24 cellular contexts compared by ENCODE assay signal in the genomic region with DNA sequence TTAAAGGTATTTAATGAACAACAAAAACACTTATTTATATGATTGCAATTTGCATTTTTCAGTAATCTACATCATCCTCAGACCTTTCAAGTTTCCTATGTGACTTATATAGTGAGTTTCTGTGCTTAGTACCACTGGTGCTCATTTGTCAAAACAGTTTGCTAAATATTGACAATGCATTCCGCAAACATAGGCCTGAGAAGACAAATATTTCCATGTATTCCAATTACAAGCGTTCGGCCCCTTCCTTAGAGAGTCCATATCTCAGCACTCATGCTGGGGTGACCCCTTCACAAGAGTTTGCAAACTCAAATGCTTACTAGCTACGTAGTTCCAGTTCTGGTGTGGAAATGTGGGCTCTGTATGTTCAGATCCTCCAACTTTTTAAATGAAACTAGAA. TPM values are rescaled to one million over a fixed set of nuclear protein-coding genes. Genes with fewer than 3 reads are reported as not detected.
"Had no signal": no experiment of that assay in that cellular context is flagged by ENCODE, and none has a peak within 500 bp of the region (broad histone marks: within the 10 kb centered on the region; RNA-seq: fewer than 3 reads in every experiment).

No MANE protein-coding gene starts in this region.

- H3K36me3 Mint-ChIP-seq: activated CD8-positive, alpha-beta memory T cell treated with anti-CD3 and anti-CD28 coated beads, Interleukin-2, amount 10 ng/mL, durations not matched to agents 7 days and 5 days; activated naive CD4-positive, alpha-beta T cell treated with anti-CD3 and anti-CD28 coated beads, Interleukin-2, amount 10 ng/mL, durations not matched to agents 7 days and 5 days; activated naive CD4-positive, alpha-beta T cell treated with anti-CD3 and anti-CD28 coated beads, Interleukin-2, amount 50 U/mL, for 24 hours; activated naive CD8-positive, alpha-beta T cell; activated naive CD8-positive, alpha-beta T cell treated with anti-CD3 and anti-CD28 coated beads, Interleukin-2, amount 10 ng/mL, durations not matched to agents 7 days and 5 days; brain; WTC11 had no signal

- H3K9me3 ChIP-seq: ascending aorta had no signal

- H3K4me1 Mint-ChIP-seq: activated CD4-positive, alpha-beta memory T cell treated with anti-CD3 and anti-CD28 coated beads, Interleukin-2, amount 10 ng/mL, durations not matched to agents 7 days and 5 days; activated CD4-positive, alpha-beta T cell treated with anti-CD3 and anti-CD28 coated beads, Interleukin-2, amount 10 ng/mL, durations not matched to agents 7 days and 5 days; activated CD8-positive, alpha-beta memory T cell treated with anti-CD3 and anti-CD28 coated beads, Interleukin-2, amount 10 ng/mL, durations not matched to agents 7 days and 5 days; activated naive CD4-positive, alpha-beta T cell treated with anti-CD3 and anti-CD28 coated beads, Interleukin-2, amount 10 ng/mL, durations not matched to agents 7 days and 5 days; activated naive CD4-positive, alpha-beta T cell treated with anti-CD3 and anti-CD28 coated beads, Interleukin-2, amount 50 U/mL, for 24 hours; activated naive CD8-positive, alpha-beta T cell treated with anti-CD3 and anti-CD28 coated beads, Interleukin-2, amount 10 ng/mL, durations not matched to agents 7 days and 5 days; activated naive CD8-positive, alpha-beta T cell treated with anti-CD3 and anti-CD28 coated beads, Interleukin-2, amount 50 U/mL, for 24 hours; brain; central memory CD8-positive, alpha-beta T cell had no signal

- H3K36me3 ChIP-seq: ascending aorta, cardiac muscle cell, WERI-Rb-1 had no signal

- DNase-seq: activated gamma-delta T cell; activated naive CD8-positive, alpha-beta T cell treated with anti-CD3 and anti-CD28 coated beads, Interleukin-2, amount 10 ng/mL, durations not matched to agents 7 days and 5 days; cerebellar nuclear complex had no signal

- H3K4me1 ChIP-seq: ascending aorta had no signal

- H3K27me3 Mint-ChIP-seq: activated naive CD4-positive, alpha-beta T cell treated with anti-CD3 and anti-CD28 coated beads, Interleukin-2, amount 10 ng/mL, durations not matched to agents 7 days and 5 days had no signal

- FAIRE-seq: bronchial epithelial cell had no signal

- H3K27ac ChIP-seq: ascending aorta, cardiac muscle cell, WERI-Rb-1 had no signal

- H3K27me3 ChIP-seq: ascending aorta, cardiac muscle cell had no signal

- ATAC-seq: activated CD4-positive, CD25-positive, alpha-beta regulatory T cell treated with anti-CD3 and anti-CD28 coated beads, Interleukin-2, amount 50 U/mL, for 24 hours; activated naive CD8-positive, alpha-beta T cell treated with anti-CD3 and anti-CD28 coated beads, Interleukin-2, amount 50 U/mL, for 24 hours had no signal

- H3K4me3 Mint-ChIP-seq: activated CD4-positive, alpha-beta memory T cell treated with anti-CD3 and anti-CD28 coated beads, Interleukin-2, amount 10 ng/mL, durations not matched to agents 7 days and 5 days; activated CD4-positive, alpha-beta T cell treated with anti-CD3 and anti-CD28 coated beads, Interleukin-2, amount 10 ng/mL, durations not matched to agents 7 days and 5 days; activated CD8-positive, alpha-beta memory T cell treated with anti-CD3 and anti-CD28 coated beads, Interleukin-2, amount 10 ng/mL, durations not matched to agents 7 days and 5 days; activated CD8-positive, alpha-beta T cell treated with anti-CD3 and anti-CD28 coated beads, Interleukin-2, amount 10 ng/mL, durations not matched to agents 7 days and 5 days; activated naive CD4-positive, alpha-beta T cell treated with anti-CD3 and anti-CD28 coated beads, Interleukin-2, amount 10 ng/mL, durations not matched to agents 7 days and 5 days; activated naive CD4-positive, alpha-beta T cell treated with anti-CD3 and anti-CD28 coated beads, Interleukin-2, amount 50 U/mL, for 24 hours; activated naive CD8-positive, alpha-beta T cell; activated naive CD8-positive, alpha-beta T cell treated with anti-CD3 and anti-CD28 coated beads, Interleukin-2, amount 10 ng/mL, durations not matched to agents 7 days and 5 days; activated naive CD8-positive, alpha-beta T cell treated with anti-CD3 and anti-CD28 coated beads, Interleukin-2, amount 50 U/mL, for 24 hours; activated T-cell treated with anti-CD3 and anti-CD28 coated beads, Interleukin-2, amount 50 U/mL, for 24 hours; brain; central memory CD8-positive, alpha-beta T cell; T-helper 1 cell treated with Interleukin-12 subunit alpha and Interleukin-12 subunit beta and Interleukin-4 antibody, amounts not matched to agents 30 μg/mL and 1 μg/mL, for 36 hours; T-helper 2 cell treated with Interferon-gamma antibody and Interleukin-4, amounts not matched to agents 5 μg/mL and 100 μg/mL, for 36 hours; WTC11 had no signal

- H3K4me3 ChIP-seq: ascending aorta, cardiac muscle cell had no signal

- H3K27ac Mint-ChIP-seq: activated CD4-positive, alpha-beta memory T cell treated with anti-CD3 and anti-CD28 coated beads, Interleukin-2, amount 10 ng/mL, durations not matched to agents 7 days and 5 days; activated CD4-positive, alpha-beta T cell treated with anti-CD3 and anti-CD28 coated beads, Interleukin-2, amount 10 ng/mL, durations not matched to agents 7 days and 5 days; activated CD8-positive, alpha-beta memory T cell treated with anti-CD3 and anti-CD28 coated beads, Interleukin-2, amount 10 ng/mL, durations not matched to agents 7 days and 5 days; activated CD8-positive, alpha-beta T cell treated with anti-CD3 and anti-CD28 coated beads, Interleukin-2, amount 10 ng/mL, durations not matched to agents 7 days and 5 days; activated naive CD4-positive, alpha-beta T cell treated with anti-CD3 and anti-CD28 coated beads, Interleukin-2, amount 10 ng/mL, durations not matched to agents 7 days and 5 days; activated naive CD4-positive, alpha-beta T cell treated with anti-CD3 and anti-CD28 coated beads, Interleukin-2, amount 50 U/mL, for 24 hours; activated naive CD8-positive, alpha-beta T cell; activated naive CD8-positive, alpha-beta T cell treated with anti-CD3 and anti-CD28 coated beads, Interleukin-2, amount 10 ng/mL, durations not matched to agents 7 days and 5 days; activated naive CD8-positive, alpha-beta T cell treated with anti-CD3 and anti-CD28 coated beads, Interleukin-2, amount 50 U/mL, for 24 hours; activated T-cell treated with anti-CD3 and anti-CD28 coated beads, Interleukin-2, amount 50 U/mL, for 24 hours; activated T-helper 2 cell treated with anti-CD3 and anti-CD28 coated beads, Interferon-gamma antibody, Interleukin-2, Interleukin-4, amounts not matched to agents 10 μg/mL and 5 μg/mL and 100 μg/mL, durations not matched to agents 14 hours and 24 hours and 36 hours; T-helper 1 cell treated with Interleukin-12 subunit alpha and Interleukin-12 subunit beta and Interleukin-4 antibody, amounts not matched to agents 30 μg/mL and 1 μg/mL, for 36 hours; T-helper 2 cell treated with Interferon-gamma antibody and Interleukin-4, amounts not matched to agents 5 μg/mL and 100 μg/mL, for 36 hours; WTC11 had no signal

- H3K9me3 Mint-ChIP-seq: activated CD4-positive, alpha-beta memory T cell treated with anti-CD3 and anti-CD28 coated beads, Interleukin-2, amount 10 ng/mL, durations not matched to agents 7 days and 5 days; activated CD4-positive, alpha-beta T cell treated with anti-CD3 and anti-CD28 coated beads, Interleukin-2, amount 10 ng/mL, durations not matched to agents 7 days and 5 days; activated naive CD4-positive, alpha-beta T cell treated with anti-CD3 and anti-CD28 coated beads, Interleukin-2, amount 10 ng/mL, durations not matched to agents 7 days and 5 days; activated naive CD4-positive, alpha-beta T cell treated with anti-CD3 and anti-CD28 coated beads, Interleukin-2, amount 50 U/mL, for 24 hours; activated naive CD8-positive, alpha-beta T cell treated with anti-CD3 and anti-CD28 coated beads, Interleukin-2, amount 10 ng/mL, durations not matched to agents 7 days and 5 days; activated naive CD8-positive, alpha-beta T cell treated with anti-CD3 and anti-CD28 coated beads, Interleukin-2, amount 50 U/mL, for 24 hours; activated T-cell treated with anti-CD3 and anti-CD28 coated beads, Interleukin-2, amount 50 U/mL, for 24 hours; activated T-helper 2 cell treated with anti-CD3 and anti-CD28 coated beads, Interferon-gamma antibody, Interleukin-2, Interleukin-4, amounts not matched to agents 10 μg/mL and 5 μg/mL and 100 μg/mL, durations not matched to agents 14 hours and 24 hours and 36 hours; central memory CD8-positive, alpha-beta T cell; T-helper 1 cell treated with Interleukin-12 subunit alpha and Interleukin-12 subunit beta and Interleukin-4 antibody, amounts not matched to agents 30 μg/mL and 1 μg/mL, for 36 hours; T-helper 2 cell treated with Interferon-gamma antibody and Interleukin-4, amounts not matched to agents 5 μg/mL and 100 μg/mL, for 36 hours had no signal

RNA-seq across cellular contexts. Expression of a gene that starts 56.1 kb away (rescaled TPM):
- total RNA-seq: activated CD4-positive, alpha-beta memory T cell treated with anti-CD3 and anti-CD28 coated beads, Interleukin-2, amount 10 ng/mL, durations not matched to agents 7 days and 5 days; activated CD4-positive, alpha-beta T cell treated with anti-CD3 and anti-CD28 coated beads, Interleukin-2, amount 10 ng/mL, durations not matched to agents 7 days and 5 days; activated CD8-positive, alpha-beta memory T cell treated with anti-CD3 and anti-CD28 coated beads, Interleukin-2, amount 10 ng/mL, durations not matched to agents 7 days and 5 days; activated CD8-positive, alpha-beta T cell treated with anti-CD3 and anti-CD28 coated beads, Interleukin-2, amount 10 ng/mL, durations not matched to agents 7 days and 5 days; activated naive CD8-positive, alpha-beta T cell treated with anti-CD3 and anti-CD28 coated beads, Interleukin-2, amount 10 ng/mL, durations not matched to agents 7 days and 5 days; activated T-helper 2 cell treated with anti-CD3 and anti-CD28 coated beads, Interferon-gamma antibody, Interleukin-2, Interleukin-4, amounts not matched to agents 10 μg/mL and 5 μg/mL and 100 μg/mL, durations not matched to agents 14 hours and 24 hours and 36 hours; ascending aorta; bronchial epithelial cell; chondrocyte had no signal
- polyA plus RNA-seq: cardiac muscle cell had no signal
